19 cellular contexts compared by ENCODE assay signal in the genomic region with DNA sequence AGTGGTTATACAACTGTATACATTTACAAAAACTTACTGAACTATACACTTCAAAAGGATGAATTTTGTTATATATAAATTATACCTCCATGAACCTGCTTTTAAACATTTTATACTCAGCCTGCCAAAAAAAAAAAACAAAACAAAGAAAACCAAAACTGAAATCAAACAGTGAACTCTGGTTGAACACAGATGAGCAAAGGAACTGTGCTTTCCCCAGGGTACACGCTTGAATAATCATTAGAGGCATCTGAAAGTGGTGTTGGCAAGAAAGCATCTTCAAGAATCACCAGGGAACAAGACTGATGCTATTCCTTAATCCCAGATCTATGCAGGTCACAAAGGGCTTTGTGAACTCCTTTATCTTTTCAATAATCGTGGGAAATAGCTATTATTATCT.
A peak's percentile ranks its signal among the peaks of the same experiment; 100 is the strongest.
DNase-seq lines count a peak whose midpoint lies in the region; ATAC-seq and TF ChIP-seq lines count a peak whose summit lies in the region.
"Had no signal": no experiment of that assay in that cellular context is flagged by ENCODE, and none has a peak within 500 bp of the region (broad histone marks: within the 10 kb centered on the region; RNA-seq: fewer than 3 reads in every experiment).

No MANE protein-coding gene starts in this region.

- no peaks in the 10 kb centered on the region for H3K4me1 Mint-ChIP-seq in activated CD4-positive, alpha-beta memory T cell treated with anti-CD3 and anti-CD28 coated beads, Interleukin-2, amount 10 ng/mL, durations not matched to agents 7 days and 5 days
- H3K4me1 Mint-ChIP-seq: stimulated activated memory B cell treated with anti-CD40 and anti-IgM and Interleukin-4, amounts not matched to agents 10 μg/mL and 1 μg/mL and 100 μg/mL, for 72 hours had no signal

- H3K27me3 Mint-ChIP-seq in activated CD4-positive, alpha-beta memory T cell treated with anti-CD3 and anti-CD28 coated beads, Interleukin-2, amount 10 ng/mL, durations not matched to agents 7 days and 5 days, result no peaks in the 10 kb centered on the region
- H3K27me3 Mint-ChIP-seq: stimulated activated memory B cell treated with anti-CD40 and anti-IgM and Interleukin-4, amounts not matched to agents 10 μg/mL and 1 μg/mL and 100 μg/mL, for 72 hours had no signal

- peak; percentile 87 for ATAC-seq in GM18907 (IDR thresholded peaks at IDR 0.05; ENCODE audit: unreplicated experiment)
- peak; percentile 75 for ATAC-seq in GM21423 (IDR thresholded peaks at IDR 0.05; ENCODE audit: unreplicated experiment)
- ATAC-seq in HG03039 (IDR thresholded peaks at IDR 0.05; ENCODE audit: unreplicated experiment), result peak; percentile 59
- ATAC-seq: SK-N-SH treated with all-trans-retinoic acid at 6 μM for 48 hours had no signal

- no peaks in the 10 kb centered on the region for H3K36me3 Mint-ChIP-seq in activated CD4-positive, alpha-beta memory T cell treated with anti-CD3 and anti-CD28 coated beads, Interleukin-2, amount 10 ng/mL, durations not matched to agents 7 days and 5 days (ENCODE audit: low read depth)
- H3K36me3 Mint-ChIP-seq: stimulated activated memory B cell treated with anti-CD40 and anti-IgM and Interleukin-4, amounts not matched to agents 10 μg/mL and 1 μg/mL and 100 μg/mL, for 72 hours had no signal

- no peaks in the 10 kb centered on the region for H3K79me2 ChIP-seq in OCI-LY3 (ENCODE audit: low read length)

- TF ChIP-seq CTCF in OCI-LY3 (IDR thresholded peaks at IDR 0.05; ENCODE audit: low read depth, low read length) (no peak), right atrium auricular region (IDR thresholded peaks at IDR 0.05) (no peak)

- peak overlapping the region; percentile 32 for H3K4me2 ChIP-seq in OCI-LY3 (ENCODE audit: low read length)

- no peaks in the 10 kb centered on the region for H3K9me3 Mint-ChIP-seq in activated CD4-positive, alpha-beta memory T cell treated with anti-CD3 and anti-CD28 coated beads, Interleukin-2, amount 10 ng/mL, durations not matched to agents 7 days and 5 days

- intact Hi-C loops in head of caudate nucleus (cut with DNase I), result no loop called here

- H3K27me3 ChIP-seq in OCI-LY3 (ENCODE audit: low read depth, low read length) (no peaks in the 10 kb centered on the region), right atrium auricular region (no peaks in the 10 kb centered on the region)
- H3K27me3 ChIP-seq: BLaER1 treated with 17β-estradiol and CSF1 and Interleukin-3, amounts not matched to agents 10 nM and 100 nM had no signal

- peaks cover 27% of the 10 kb centered on the region for H3K4me1 ChIP-seq in OCI-LY3 (ENCODE audit: low read length)
- H3K4me1 ChIP-seq in right atrium auricular region, result no peaks in the 10 kb centered on the region

- CTCF ChIA-PET in activated CD4-positive, alpha-beta memory T cell treated with anti-CD3 and anti-CD28 coated beads, Interleukin-2, amount 10 ng/mL, durations not matched to agents 7 days and 5 days (lab: Charles Lee), result no interaction called here

- H3K27ac ChIP-seq in OCI-LY3 (ENCODE audit: low read length) (no peak overlapping the region), right atrium auricular region (no peak overlapping the region)
- H3K27ac ChIP-seq: BLaER1 treated with 17β-estradiol and CSF1 and Interleukin-3, amounts not matched to agents 10 nM and 100 nM had no signal

- DNase-seq in head of caudate nucleus (no peak), right atrium auricular region (ENCODE audit: low spot score) (no peak), SIG-M5 (lab: John Stamatoyannopoulos, UW) (no peak)
- no peak for DNase-seq in activated CD4-positive, alpha-beta memory T cell treated with anti-CD3 and anti-CD28 coated beads, Interleukin-2, amount 10 ng/mL, durations not matched to agents 7 days and 5 days
- DNase-seq: DMS79 treated with DMSO at 0.1 percent for 48 hours, H7, islet precursor cell, KBM-7, NCI-H1417, NCI-H446, occipital lobe, OCI-M1 had no signal

- no peak overlapping the region for H3K27ac Mint-ChIP-seq in activated CD4-positive, alpha-beta memory T cell treated with anti-CD3 and anti-CD28 coated beads, Interleukin-2, amount 10 ng/mL, durations not matched to agents 7 days and 5 days
- H3K27ac Mint-ChIP-seq: stimulated activated memory B cell treated with anti-CD40 and anti-IgM and Interleukin-4, amounts not matched to agents 10 μg/mL and 1 μg/mL and 100 μg/mL, for 72 hours had no signal

- no peaks in the 10 kb centered on the region for H4K20me1 ChIP-seq in OCI-LY3 (ENCODE audit: insufficient read depth, low read length)
- H4K20me1 ChIP-seq: BLaER1 treated with 17β-estradiol and CSF1 and Interleukin-3, amounts not matched to agents 10 nM and 100 nM had no signal

- no peak overlapping the region for H2AFZ ChIP-seq in OCI-LY3 (ENCODE audit: low read depth, low read length)

- H3K4me3 ChIP-seq in OCI-LY3 (ENCODE audit: low read length) (no peak overlapping the region), right atrium auricular region (no peak overlapping the region)
- H3K4me3 ChIP-seq: BLaER1 treated with 17β-estradiol and CSF1 and Interleukin-3, amounts not matched to agents 10 nM and 100 nM had no signal

- no peak overlapping the region for H3K9ac ChIP-seq in OCI-LY3 (ENCODE audit: low read length)
- H3K9ac ChIP-seq: BLaER1 treated with 17β-estradiol and CSF1 and Interleukin-3, amounts not matched to agents 10 nM and 100 nM had no signal

- no peak overlapping the region for H3K4me3 Mint-ChIP-seq in activated CD4-positive, alpha-beta memory T cell treated with anti-CD3 and anti-CD28 coated beads, Interleukin-2, amount 10 ng/mL, durations not matched to agents 7 days and 5 days
- H3K4me3 Mint-ChIP-seq: stimulated activated memory B cell treated with anti-CD40 and anti-IgM and Interleukin-4, amounts not matched to agents 10 μg/mL and 1 μg/mL and 100 μg/mL, for 72 hours had no signal

- H3K9me3 ChIP-seq in OCI-LY3 (ENCODE audit: insufficient read depth, low read length) (no peaks in the 10 kb centered on the region), right atrium auricular region (peaks cover 0 to 10% of the 10 kb centered on the region in 2 donors)
- H3K9me3 ChIP-seq: BLaER1 treated with 17β-estradiol and CSF1 and Interleukin-3, amounts not matched to agents 10 nM and 100 nM had no signal

- no peaks in the 10 kb centered on the region for H3K36me3 ChIP-seq in OCI-LY3 (replicated peaks; ENCODE audit: low read depth, low read length)
- no peaks in the 10 kb centered on the region for H3K36me3 ChIP-seq in right atrium auricular region
- H3K36me3 ChIP-seq: BLaER1 treated with 17β-estradiol and CSF1 and Interleukin-3, amounts not matched to agents 10 nM and 100 nM had no signal

- POLR2A ChIA-PET in activated CD4-positive, alpha-beta memory T cell treated with anti-CD3 and anti-CD28 coated beads, Interleukin-2, amount 10 ng/mL, durations not matched to agents 7 days and 5 days (lab: Charles Lee), result no interaction called here
